1 cellular context compared by ENCODE assay signal in the genomic region with DNA sequence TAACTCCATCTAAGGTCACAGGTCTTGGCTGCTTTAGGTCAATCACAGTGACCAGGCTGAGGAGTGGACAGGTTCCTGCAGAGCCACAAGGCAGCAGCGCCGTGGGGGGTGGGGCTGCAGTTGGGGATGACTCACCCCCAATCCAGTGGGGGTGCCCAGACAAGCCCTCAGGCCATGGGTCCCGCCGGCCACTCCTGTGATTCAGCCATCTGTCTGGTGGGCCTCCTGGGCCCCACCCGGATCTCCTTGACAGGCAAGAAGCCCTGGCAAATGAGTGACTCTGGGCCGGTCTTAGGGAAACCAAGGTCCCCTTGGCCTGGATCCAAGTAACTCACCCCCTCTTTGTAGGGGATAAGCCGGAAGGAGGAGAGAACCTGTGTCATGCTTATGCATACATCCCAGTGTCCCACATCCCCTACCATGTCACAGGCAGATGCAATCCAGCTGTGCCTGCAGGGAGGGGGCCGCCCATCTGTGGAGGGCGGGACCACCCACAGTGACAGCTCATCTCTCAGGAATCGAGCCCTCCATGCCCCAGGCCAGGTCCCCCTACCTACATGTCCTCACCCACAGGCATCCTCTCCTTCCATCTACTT.
A peak's percentile ranks its signal among the peaks of the same experiment; 100 is the strongest.
TF ChIP-seq lines count a peak whose summit lies in the region.

No MANE protein-coding gene starts in this region.

TF ChIP-seq in K562, 482 proteins besides CTCF, POLR2A, EP300 and RAD21:
- TF ChIP-seq, protein P1, sequence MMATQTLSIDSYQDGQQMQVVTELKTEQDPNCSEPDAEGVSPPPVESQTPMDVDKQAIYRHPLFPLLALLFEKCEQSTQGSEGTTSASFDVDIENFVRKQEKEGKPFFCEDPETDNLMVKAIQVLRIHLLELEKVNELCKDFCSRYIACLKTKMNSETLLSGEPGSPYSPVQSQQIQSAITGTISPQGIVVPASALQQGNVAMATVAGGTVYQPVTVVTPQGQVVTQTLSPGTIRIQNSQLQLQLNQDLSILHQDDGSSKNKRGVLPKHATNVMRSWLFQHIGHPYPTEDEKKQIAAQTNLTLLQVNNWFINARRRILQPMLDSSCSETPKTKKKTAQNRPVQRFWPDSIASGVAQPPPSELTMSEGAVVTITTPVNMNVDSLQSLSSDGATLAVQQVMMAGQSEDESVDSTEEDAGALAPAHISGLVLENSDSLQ (IDR thresholded peaks at IDR 0.05) = no peak
- peak; percentile 91 for TF ChIP-seq FOSL1 (tag; conservative IDR thresholded peaks at IDR 0.05)
- TF ChIP-seq PHB2 (IDR thresholded peaks at IDR 0.05; ENCODE audit: low read depth) = no peak
- no peak for TF ChIP-seq COPS2 (conservative IDR thresholded peaks at IDR 0.05)
- TF ChIP-seq MAZ (CRISPR knock-in tag; conservative IDR thresholded peaks at IDR 0.05 in 1 of 2, IDR thresholded peaks at IDR 0.05 in 1 of 2) = no peak
- TF ChIP-seq GATAD2A (IDR thresholded peaks at IDR 0.05) = no peak
- no peak for TF ChIP-seq HCFC1 (IDR thresholded peaks at IDR 0.05; ENCODE audit: low read depth, low read length)
- TF ChIP-seq, protein P2, sequence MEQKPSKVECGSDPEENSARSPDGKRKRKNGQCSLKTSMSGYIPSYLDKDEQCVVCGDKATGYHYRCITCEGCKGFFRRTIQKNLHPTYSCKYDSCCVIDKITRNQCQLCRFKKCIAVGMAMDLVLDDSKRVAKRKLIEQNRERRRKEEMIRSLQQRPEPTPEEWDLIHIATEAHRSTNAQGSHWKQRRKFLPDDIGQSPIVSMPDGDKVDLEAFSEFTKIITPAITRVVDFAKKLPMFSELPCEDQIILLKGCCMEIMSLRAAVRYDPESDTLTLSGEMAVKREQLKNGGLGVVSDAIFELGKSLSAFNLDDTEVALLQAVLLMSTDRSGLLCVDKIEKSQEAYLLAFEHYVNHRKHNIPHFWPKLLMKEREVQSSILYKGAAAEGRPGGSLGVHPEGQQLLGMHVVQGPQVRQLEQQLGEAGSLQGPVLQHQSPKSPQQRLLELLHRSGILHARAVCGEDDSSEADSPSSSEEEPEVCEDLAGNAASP (IDR thresholded peaks at IDR 0.05) = no peak
- peak; percentile 39 to 46; a peak in 2 of 4 replicates for TF ChIP-seq KDM1A (IDR thresholded peaks at IDR 0.05)
- no peak for TF ChIP-seq RBM15 (IDR thresholded peaks at IDR 0.05; ENCODE audit: insufficient read depth, low read length)
- TF ChIP-seq CBFA2T3 (IDR thresholded peaks at IDR 0.05) = peak; percentile 38
- no peak for TF ChIP-seq RBM14 (IDR thresholded peaks at IDR 0.05; ENCODE audit: borderline replicate concordance, insufficient read depth, low read depth, low read length)
- TF ChIP-seq HMG20B (CRISPR knock-in tag; IDR thresholded peaks at IDR 0.05) = no peak
- no peak for TF ChIP-seq PML (IDR thresholded peaks at IDR 0.05; ENCODE audit: low read length)
- TF ChIP-seq, protein P3, sequence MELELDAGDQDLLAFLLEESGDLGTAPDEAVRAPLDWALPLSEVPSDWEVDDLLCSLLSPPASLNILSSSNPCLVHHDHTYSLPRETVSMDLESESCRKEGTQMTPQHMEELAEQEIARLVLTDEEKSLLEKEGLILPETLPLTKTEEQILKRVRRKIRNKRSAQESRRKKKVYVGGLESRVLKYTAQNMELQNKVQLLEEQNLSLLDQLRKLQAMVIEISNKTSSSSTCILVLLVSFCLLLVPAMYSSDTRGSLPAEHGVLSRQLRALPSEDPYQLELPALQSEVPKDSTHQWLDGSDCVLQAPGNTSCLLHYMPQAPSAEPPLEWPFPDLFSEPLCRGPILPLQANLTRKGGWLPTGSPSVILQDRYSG (tag; conservative IDR thresholded peaks at IDR 0.05; ENCODE audit: low read depth) = no peak
- TF ChIP-seq, protein P4, sequence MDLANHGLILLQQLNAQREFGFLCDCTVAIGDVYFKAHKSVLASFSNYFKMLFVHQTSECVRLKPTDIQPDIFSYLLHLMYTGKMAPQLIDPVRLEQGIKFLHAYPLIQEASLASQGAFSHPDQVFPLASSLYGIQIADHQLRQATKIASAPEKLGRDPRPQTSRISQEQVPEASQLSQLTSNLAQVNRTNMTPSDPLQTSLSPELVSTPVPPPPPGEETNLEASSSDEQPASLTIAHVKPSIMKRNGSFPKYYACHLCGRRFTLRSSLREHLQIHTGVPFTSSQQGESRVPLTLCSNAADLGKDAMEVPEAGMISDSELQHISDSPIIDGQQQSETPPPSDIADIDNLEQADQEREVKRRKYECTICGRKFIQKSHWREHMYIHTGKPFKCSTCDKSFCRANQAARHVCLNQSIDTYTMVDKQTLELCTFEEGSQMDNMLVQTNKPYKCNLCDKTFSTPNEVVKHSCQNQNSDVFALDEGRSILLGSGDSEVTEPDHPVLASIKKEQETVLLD (IDR thresholded peaks at IDR 0.05) = no peak
- no peak for TF ChIP-seq ILF3 (IDR thresholded peaks at IDR 0.05; ENCODE audit: borderline replicate concordance)
- TF ChIP-seq NFIC (IDR thresholded peaks at IDR 0.05) = peak; percentile 91
- TF ChIP-seq NUFIP1 (IDR thresholded peaks at IDR 0.05; ENCODE audit: partially characterized antibody) = no peak
- no peak for TF ChIP-seq SRSF1 (IDR thresholded peaks at IDR 0.05; ENCODE audit: low read depth, low read length)
- TF ChIP-seq, protein P5, sequence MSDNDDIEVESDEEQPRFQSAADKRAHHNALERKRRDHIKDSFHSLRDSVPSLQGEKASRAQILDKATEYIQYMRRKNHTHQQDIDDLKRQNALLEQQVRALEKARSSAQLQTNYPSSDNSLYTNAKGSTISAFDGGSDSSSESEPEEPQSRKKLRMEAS (CRISPR knock-in tag; IDR thresholded peaks at IDR 0.05) = peak; percentile 29; the same call in 1 of the 2 replicates
- no peak for TF ChIP-seq BRD4 (IDR thresholded peaks at IDR 0.05)
- TF ChIP-seq, protein P6, sequence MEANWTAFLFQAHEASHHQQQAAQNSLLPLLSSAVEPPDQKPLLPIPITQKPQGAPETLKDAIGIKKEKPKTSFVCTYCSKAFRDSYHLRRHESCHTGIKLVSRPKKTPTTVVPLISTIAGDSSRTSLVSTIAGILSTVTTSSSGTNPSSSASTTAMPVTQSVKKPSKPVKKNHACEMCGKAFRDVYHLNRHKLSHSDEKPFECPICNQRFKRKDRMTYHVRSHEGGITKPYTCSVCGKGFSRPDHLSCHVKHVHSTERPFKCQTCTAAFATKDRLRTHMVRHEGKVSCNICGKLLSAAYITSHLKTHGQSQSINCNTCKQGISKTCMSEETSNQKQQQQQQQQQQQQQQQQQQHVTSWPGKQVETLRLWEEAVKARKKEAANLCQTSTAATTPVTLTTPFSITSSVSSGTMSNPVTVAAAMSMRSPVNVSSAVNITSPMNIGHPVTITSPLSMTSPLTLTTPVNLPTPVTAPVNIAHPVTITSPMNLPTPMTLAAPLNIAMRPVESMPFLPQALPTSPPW (CRISPR knock-in tag; IDR thresholded peaks at IDR 0.05) = peak; percentile 52
- no peak for TF ChIP-seq CEBPB (tag; IDR thresholded peaks at IDR 0.05)
- 0 out of 2 replicates have a peak, but pooled peaks have one; percentile 16 for TF ChIP-seq SMARCE1 (IDR thresholded peaks at IDR 0.05)
- TF ChIP-seq, protein P7, sequence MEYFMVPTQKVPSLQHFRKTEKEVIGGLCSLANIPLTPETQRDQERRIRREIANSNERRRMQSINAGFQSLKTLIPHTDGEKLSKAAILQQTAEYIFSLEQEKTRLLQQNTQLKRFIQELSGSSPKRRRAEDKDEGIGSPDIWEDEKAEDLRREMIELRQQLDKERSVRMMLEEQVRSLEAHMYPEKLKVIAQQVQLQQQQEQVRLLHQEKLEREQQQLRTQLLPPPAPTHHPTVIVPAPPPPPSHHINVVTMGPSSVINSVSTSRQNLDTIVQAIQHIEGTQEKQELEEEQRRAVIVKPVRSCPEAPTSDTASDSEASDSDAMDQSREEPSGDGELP (CRISPR knock-in tag; IDR thresholded peaks at IDR 0.05; ENCODE audit: borderline replicate concordance) = peak; percentile 43; the same call in 1 of the 2 replicates
- TF ChIP-seq BRCA1 (IDR thresholded peaks at IDR 0.05) = no peak
- TF ChIP-seq BRCA1 (CRISPR knock-in tag; IDR thresholded peaks at IDR 0.05) = 0 out of 2 replicates have a peak, but pooled peaks have one; percentile 81
- no peak for TF ChIP-seq TGIF2 (CRISPR knock-in tag; IDR thresholded peaks at IDR 0.05)
- no peak for TF ChIP-seq SRSF3 (IDR thresholded peaks at IDR 0.05; ENCODE audit: insufficient read depth, low read length)
- TF ChIP-seq, protein P8, sequence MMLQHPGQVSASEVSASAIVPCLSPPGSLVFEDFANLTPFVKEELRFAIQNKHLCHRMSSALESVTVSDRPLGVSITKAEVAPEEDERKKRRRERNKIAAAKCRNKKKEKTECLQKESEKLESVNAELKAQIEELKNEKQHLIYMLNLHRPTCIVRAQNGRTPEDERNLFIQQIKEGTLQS (IDR thresholded peaks at IDR 0.05) = peak; percentile 93
- TF ChIP-seq, protein P8 (CRISPR knock-in tag; conservative IDR thresholded peaks at IDR 0.05) = no peak
- TF ChIP-seq WHSC1 (IDR thresholded peaks at IDR 0.05; ENCODE audit: low read length) = no peak
- peak; percentile 4; the same call in 1 of the 2 replicates for TF ChIP-seq NFE2 (IDR thresholded peaks at IDR 0.05; ENCODE audit: low read depth)
- peak; percentile 73; the same call in 1 of the 2 replicates for TF ChIP-seq JUN (IDR thresholded peaks at IDR 0.05; ENCODE audit: borderline replicate concordance, low read depth, low read length)
- TF ChIP-seq JUN (CRISPR knock-in tag; IDR thresholded peaks at IDR 0.05; ENCODE audit: borderline replicate concordance) = no peak
- no peak for TF ChIP-seq RHOXF2B (CRISPR knock-in tag; conservative IDR thresholded peaks at IDR 0.05)
- TF ChIP-seq CBX3 (IDR thresholded peaks at IDR 0.05; ENCODE audit: borderline replicate concordance in 1 of 2, low read length in 2 of 2) = no peak
- TF ChIP-seq ARID1B (IDR thresholded peaks at IDR 0.05) = peak; percentile 54
- TF ChIP-seq, protein P9, sequence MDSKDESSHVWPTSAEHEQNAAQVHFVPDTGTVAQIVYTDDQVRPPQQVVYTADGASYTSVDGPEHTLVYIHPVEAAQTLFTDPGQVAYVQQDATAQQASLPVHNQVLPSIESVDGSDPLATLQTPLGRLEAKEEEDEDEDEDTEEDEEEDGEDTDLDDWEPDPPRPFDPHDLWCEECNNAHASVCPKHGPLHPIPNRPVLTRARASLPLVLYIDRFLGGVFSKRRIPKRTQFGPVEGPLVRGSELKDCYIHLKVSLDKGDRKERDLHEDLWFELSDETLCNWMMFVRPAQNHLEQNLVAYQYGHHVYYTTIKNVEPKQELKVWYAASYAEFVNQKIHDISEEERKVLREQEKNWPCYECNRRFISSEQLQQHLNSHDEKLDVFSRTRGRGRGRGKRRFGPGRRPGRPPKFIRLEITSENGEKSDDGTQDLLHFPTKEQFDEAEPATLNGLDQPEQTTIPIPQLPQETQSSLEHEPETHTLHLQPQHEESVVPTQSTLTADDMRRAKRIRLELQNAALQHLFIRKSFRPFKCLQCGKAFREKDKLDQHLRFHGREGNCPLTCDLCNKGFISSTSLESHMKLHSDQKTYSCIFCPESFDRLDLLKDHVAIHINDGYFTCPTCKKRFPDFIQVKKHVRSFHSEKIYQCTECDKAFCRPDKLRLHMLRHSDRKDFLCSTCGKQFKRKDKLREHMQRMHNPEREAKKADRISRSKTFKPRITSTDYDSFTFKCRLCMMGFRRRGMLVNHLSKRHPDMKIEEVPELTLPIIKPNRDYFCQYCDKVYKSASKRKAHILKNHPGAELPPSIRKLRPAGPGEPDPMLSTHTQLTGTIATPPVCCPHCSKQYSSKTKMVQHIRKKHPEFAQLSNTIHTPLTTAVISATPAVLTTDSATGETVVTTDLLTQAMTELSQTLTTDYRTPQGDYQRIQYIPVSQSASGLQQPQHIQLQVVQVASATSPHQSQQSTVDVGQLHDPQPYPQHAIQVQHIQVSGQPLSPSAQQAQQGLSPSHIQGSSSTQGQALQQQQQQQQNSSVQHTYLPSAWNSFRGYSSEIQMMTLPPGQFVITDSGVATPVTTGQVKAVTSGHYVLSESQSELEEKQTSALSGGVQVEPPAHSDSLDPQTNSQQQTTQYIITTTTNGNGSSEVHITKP (IDR thresholded peaks at IDR 0.05; ENCODE audit: partially characterized antibody) = peak; percentile 33
- no peak for TF ChIP-seq MYNN (IDR thresholded peaks at IDR 0.05)
- TF ChIP-seq MYNN (CRISPR knock-in tag; IDR thresholded peaks at IDR 0.05) = no peak
- no peak for TF ChIP-seq PHF21A (IDR thresholded peaks at IDR 0.05; ENCODE audit: borderline replicate concordance, low read depth)
- TF ChIP-seq, protein P10, sequence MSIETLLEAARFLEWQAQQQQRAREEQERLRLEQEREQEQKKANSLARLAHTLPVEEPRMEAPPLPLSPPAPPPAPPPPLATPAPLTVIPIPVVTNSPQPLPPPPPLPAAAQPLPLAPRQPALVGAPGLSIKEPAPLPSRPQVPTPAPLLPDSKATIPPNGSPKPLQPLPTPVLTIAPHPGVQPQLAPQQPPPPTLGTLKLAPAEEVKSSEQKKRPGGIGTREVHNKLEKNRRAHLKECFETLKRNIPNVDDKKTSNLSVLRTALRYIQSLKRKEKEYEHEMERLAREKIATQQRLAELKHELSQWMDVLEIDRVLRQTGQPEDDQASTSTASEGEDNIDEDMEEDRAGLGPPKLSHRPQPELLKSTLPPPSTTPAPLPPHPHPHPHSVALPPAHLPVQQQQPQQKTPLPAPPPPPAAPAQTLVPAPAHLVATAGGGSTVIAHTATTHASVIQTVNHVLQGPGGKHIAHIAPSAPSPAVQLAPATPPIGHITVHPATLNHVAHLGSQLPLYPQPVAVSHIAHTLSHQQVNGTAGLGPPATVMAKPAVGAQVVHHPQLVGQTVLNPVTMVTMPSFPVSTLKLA (conservative IDR thresholded peaks at IDR 0.05) = peak in 1 of 2 experiments; percentile 44; a peak in 1 of 4 replicates
- no peak for TF ChIP-seq MTA2 (IDR thresholded peaks at IDR 0.05; ENCODE audit: low read depth)
- TF ChIP-seq ZNF584 (CRISPR knock-in tag; IDR thresholded peaks at IDR 0.05; ENCODE audit: low read depth) = no peak
- peak; percentile 26; the same call in 1 of the 2 replicates for TF ChIP-seq NCOR1 (IDR thresholded peaks at IDR 0.05)
- TF ChIP-seq DPF2 (IDR thresholded peaks at IDR 0.05) = peak; percentile 60
- peak; percentile 93 for TF ChIP-seq JUND (IDR thresholded peaks at IDR 0.05; ENCODE audit: borderline replicate concordance, low read depth, low read length)
- TF ChIP-seq JUND (tag; IDR thresholded peaks at IDR 0.05; ENCODE audit: borderline replicate concordance, low read depth, low read length) = peak; percentile 82; the same call in 2 of the 3 replicates
- TF ChIP-seq TEAD1 (CRISPR knock-in tag; IDR thresholded peaks at IDR 0.05) = no peak
- no peak for TF ChIP-seq ZNF316 (IDR thresholded peaks at IDR 0.05)
- 0 out of 2 replicates have a peak, but pooled peaks have one; percentile 19 for TF ChIP-seq CTBP1 (IDR thresholded peaks at IDR 0.05; ENCODE audit: borderline replicate concordance)
- TF ChIP-seq, protein P11, sequence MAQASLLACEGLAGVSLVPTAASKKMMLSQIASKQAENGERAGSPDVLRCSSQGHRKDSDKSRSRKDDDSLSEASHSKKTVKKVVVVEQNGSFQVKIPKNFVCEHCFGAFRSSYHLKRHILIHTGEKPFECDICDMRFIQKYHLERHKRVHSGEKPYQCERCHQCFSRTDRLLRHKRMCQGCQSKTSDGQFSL (CRISPR knock-in tag; IDR thresholded peaks at IDR 0.05) = peak; percentile 76; the same call in 1 of the 2 replicates
- TF ChIP-seq, protein P11 (tag; IDR thresholded peaks at IDR 0.05) = peak in 1 of 2 experiments; percentile 38; a peak in 1 of 4 replicates
- TF ChIP-seq ATF7 (IDR thresholded peaks at IDR 0.05) = 0 out of 2 replicates have a peak, but pooled peaks have one; percentile 35
